1 cellular context compared by ENCODE assay signal in the genomic region with DNA sequence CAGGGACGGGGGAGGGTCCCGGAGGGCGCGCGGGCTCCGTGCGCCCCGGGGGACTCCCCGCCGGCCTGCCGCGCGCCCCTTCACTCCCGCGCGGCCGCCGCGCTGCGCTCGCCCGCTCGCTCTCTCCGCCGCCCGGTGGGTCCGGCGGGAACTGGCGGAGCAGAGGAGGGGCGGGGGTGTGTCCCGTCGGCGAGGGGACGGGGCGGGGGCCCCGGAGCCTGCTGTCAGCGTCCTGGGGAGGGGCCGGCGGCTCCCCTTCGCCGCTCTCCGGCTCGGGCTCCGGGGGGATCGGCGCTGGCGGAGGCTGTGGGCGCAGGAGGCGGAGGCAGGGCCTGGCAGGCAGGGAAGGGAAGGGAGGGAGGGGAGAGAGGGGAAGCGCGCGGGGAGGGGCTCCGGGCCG.
TF ChIP-seq lines count a peak whose summit lies in the region.

A gene with protein sequence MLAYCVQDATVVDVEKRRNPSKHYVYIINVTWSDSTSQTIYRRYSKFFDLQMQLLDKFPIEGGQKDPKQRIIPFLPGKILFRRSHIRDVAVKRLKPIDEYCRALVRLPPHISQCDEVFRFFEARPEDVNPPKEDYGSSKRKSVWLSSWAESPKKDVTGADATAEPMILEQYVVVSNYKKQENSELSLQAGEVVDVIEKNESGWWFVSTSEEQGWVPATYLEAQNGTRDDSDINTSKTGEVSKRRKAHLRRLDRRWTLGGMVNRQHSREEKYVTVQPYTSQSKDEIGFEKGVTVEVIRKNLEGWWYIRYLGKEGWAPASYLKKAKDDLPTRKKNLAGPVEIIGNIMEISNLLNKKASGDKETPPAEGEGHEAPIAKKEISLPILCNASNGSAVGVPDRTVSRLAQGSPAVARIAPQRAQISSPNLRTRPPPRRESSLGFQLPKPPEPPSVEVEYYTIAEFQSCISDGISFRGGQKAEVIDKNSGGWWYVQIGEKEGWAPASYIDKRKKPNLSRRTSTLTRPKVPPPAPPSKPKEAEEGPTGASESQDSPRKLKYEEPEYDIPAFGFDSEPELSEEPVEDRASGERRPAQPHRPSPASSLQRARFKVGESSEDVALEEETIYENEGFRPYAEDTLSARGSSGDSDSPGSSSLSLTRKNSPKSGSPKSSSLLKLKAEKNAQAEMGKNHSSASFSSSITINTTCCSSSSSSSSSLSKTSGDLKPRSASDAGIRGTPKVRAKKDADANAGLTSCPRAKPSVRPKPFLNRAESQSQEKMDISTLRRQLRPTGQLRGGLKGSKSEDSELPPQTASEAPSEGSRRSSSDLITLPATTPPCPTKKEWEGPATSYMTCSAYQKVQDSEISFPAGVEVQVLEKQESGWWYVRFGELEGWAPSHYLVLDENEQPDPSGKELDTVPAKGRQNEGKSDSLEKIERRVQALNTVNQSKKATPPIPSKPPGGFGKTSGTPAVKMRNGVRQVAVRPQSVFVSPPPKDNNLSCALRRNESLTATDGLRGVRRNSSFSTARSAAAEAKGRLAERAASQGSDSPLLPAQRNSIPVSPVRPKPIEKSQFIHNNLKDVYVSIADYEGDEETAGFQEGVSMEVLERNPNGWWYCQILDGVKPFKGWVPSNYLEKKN (minus strand): TSS at position 153 of the 400 bp plus-strand sequence. CDS start 310 bp downstream, outside the sequence.

TF ChIP-seq in GM12878, 131 proteins besides CTCF, POLR2A, EP300 and RAD21:
- TF ChIP-seq SUZ12 (IDR thresholded peaks at IDR 0.05; ENCODE audit: unreplicated experiment) (peak; percentile 47), SIX5 (IDR thresholded peaks at IDR 0.05; ENCODE audit: low read depth, low read length, severe bottlenecking) (no peak)
